ENCODE assay signal across 11 cellular contexts in genomic region chr4:152807294-152807829, GRCh38. TPM values are rescaled to one million over a fixed set of nuclear protein-coding genes. Genes with fewer than 3 reads are reported as not detected.
DNase-seq lines count a peak whose midpoint lies in the region; ATAC-seq, FAIRE-seq and TF ChIP-seq lines count a peak whose summit lies in the region.
"Had no signal": no experiment of that assay in that cellular context is flagged by ENCODE, and none has a peak within 500 bp of the region (broad histone marks: within the 10 kb centered on the region; RNA-seq: fewer than 3 reads in every experiment).

No MANE protein-coding gene starts in this region.

- peaks cover 22% of the 10 kb centered on the region for H3K4me1 Mint-ChIP-seq in activated naive CD8-positive, alpha-beta T cell (ENCODE audit: low read depth)
- H3K4me1 Mint-ChIP-seq in memory B cell: peaks cover 22% of the 10 kb centered on the region

- no peaks in the 10 kb centered on the region for H3K9me2 ChIP-seq in Karpas-422 (replicated peaks; ENCODE audit: insufficient read depth, low read length)

- TF ChIP-seq EP300 in tibial nerve (IDR thresholded peaks at IDR 0.05): no peak

- H3K9me3 Mint-ChIP-seq in activated naive CD8-positive, alpha-beta T cell (ENCODE audit: low read depth): peaks cover 6% of the 10 kb centered on the region
- H3K9me3 Mint-ChIP-seq in memory B cell: peaks cover 6% of the 10 kb centered on the region

- no peak overlapping the region for H3K18ac ChIP-seq in mesendoderm (ENCODE audit: low read length)

- H3K36me3 ChIP-seq in Karpas-422 (ENCODE audit: insufficient read depth, low read length): peaks cover 19% of the 10 kb centered on the region
- peaks cover 0 to 4% (median 0%) of the 10 kb centered on the region in 3 donors for H3K36me3 ChIP-seq in tibial nerve
- no peaks in the 10 kb centered on the region for H3K36me3 ChIP-seq in mesendoderm (ENCODE audit: control insufficient read depth, insufficient read depth, low read length)

- DNase-seq in GM18507 (ENCODE audit: extremely low spot score, insufficient read length, low read depth) (no peak), Karpas-422 (no peak), memory B cell (ENCODE audit: low spot score in 2 of 2) (no peak), tibial nerve (ENCODE audit: low spot score in 2 of 2) (no peak), NCI-H446 treated with DMSO at 0.1 percent for 48 hours (lab: John Stamatoyannopoulos, UW) (no peak), mesendoderm (no peak)
- DNase-seq: effector CD8-positive, alpha-beta T cell; GF-D8; testis had no signal

- 78 to 86% methylated on average over 3 of the region's 3 CpGs for WGBS in tibial nerve, 2 donors
- WGBS in mesendoderm (ENCODE audit: extremely low coverage, insufficient coverage, low lambda C conversion rate): no CpG with 5 or more reads among the region's 3 CpGs

- H3K27me3 Mint-ChIP-seq in activated naive CD8-positive, alpha-beta T cell: no peaks in the 10 kb centered on the region
- H3K27me3 Mint-ChIP-seq in memory B cell: no peaks in the 10 kb centered on the region

- H3K4me1 ChIP-seq in Karpas-422 (ENCODE audit: low read length): peaks cover 40% of the 10 kb centered on the region
- peaks cover 0 to 36% (median 7%) of the 10 kb centered on the region in 4 donors for H3K4me1 ChIP-seq in tibial nerve
- no peaks in the 10 kb centered on the region for H3K4me1 ChIP-seq in mesendoderm (ENCODE audit: control insufficient read depth, low read depth, low read length)
- H3K4me1 ChIP-seq: testis had no signal

- H3K4me2 ChIP-seq in Karpas-422 (ENCODE audit: low read depth, low read length, poor library complexity, severe bottlenecking) (peak overlapping the region; percentile 8), mesendoderm (ENCODE audit: low read length) (no peak overlapping the region)

- H4K20me1 ChIP-seq in Karpas-422 (ENCODE audit: insufficient read depth, low read depth, low read length): no peaks in the 10 kb centered on the region

- no peak overlapping the region for H2BK5ac ChIP-seq in mesendoderm (ENCODE audit: low read length)

- no peak overlapping the region for H2AK5ac ChIP-seq in mesendoderm (ENCODE audit: low read length)

- H2BK120ac ChIP-seq in mesendoderm (ENCODE audit: low read depth, low read length): no peak overlapping the region

- H3K4me3 ChIP-seq in Karpas-422 (ENCODE audit: low read length) (no peak overlapping the region), tibial nerve (no peak overlapping the region), mesendoderm (ENCODE audit: low read length) (no peak overlapping the region)
- H3K4me3 ChIP-seq: testis had no signal

- no peak overlapping the region for H2BK15ac ChIP-seq in mesendoderm (replicated peaks; ENCODE audit: low read depth)

- no peak overlapping the region for H4K5ac ChIP-seq in mesendoderm (ENCODE audit: low read length)

- no peak overlapping the region for H4K8ac ChIP-seq in mesendoderm (ENCODE audit: low read depth, low read length)

- ATAC-seq in memory B cell (ENCODE audit: low read depth): peak; percentile 48

- H3K9me3 ChIP-seq in Karpas-422 (ENCODE audit: low read length) (no peaks in the 10 kb centered on the region), tibial nerve (no peaks in the 10 kb centered on the region)
- H3K9me3 ChIP-seq: testis had no signal

- H3K27me3 ChIP-seq in Karpas-422 (ENCODE audit: low read length) (no peaks in the 10 kb centered on the region), tibial nerve (no peaks in the 10 kb centered on the region), mesendoderm (ENCODE audit: insufficient read depth, low read length, poor library complexity) (no peaks in the 10 kb centered on the region)
- H3K27me3 ChIP-seq: testis had no signal

- H3K27ac ChIP-seq in Karpas-422 (ENCODE audit: low read length) (no peak overlapping the region), tibial nerve (no peak overlapping the region), mesendoderm (ENCODE audit: low read depth, low read length) (no peak overlapping the region)
- H3K27ac ChIP-seq: testis had no signal

- no peak for TF ChIP-seq POLR2A in tibial nerve (IDR thresholded peaks at IDR 0.05)

- H3K4ac ChIP-seq in mesendoderm (ENCODE audit: low read depth, low read length): no peak overlapping the region

- no peak overlapping the region for H3K27ac Mint-ChIP-seq in activated naive CD8-positive, alpha-beta T cell
- H3K27ac Mint-ChIP-seq in memory B cell: no peak overlapping the region

- H3K4me3 Mint-ChIP-seq in activated naive CD8-positive, alpha-beta T cell: peak overlapping the region; percentile 27
- peak overlapping the region; percentile 9 for H3K4me3 Mint-ChIP-seq in memory B cell
- H3K4me3 Mint-ChIP-seq: neural crest cell had no signal

- no peak overlapping the region for H2AFZ ChIP-seq in Karpas-422 (ENCODE audit: low read length)

- H3K23ac ChIP-seq in mesendoderm (ENCODE audit: low read length): no peak overlapping the region

- H3K79me1 ChIP-seq in mesendoderm (ENCODE audit: low read length): peaks cover 10% of the 10 kb centered on the region

- FAIRE-seq in GM18507 (lab: Jason Lieb, UNC): peak; percentile 70

- H3K79me2 ChIP-seq in Karpas-422 (ENCODE audit: low read length): peaks cover 90% of the 10 kb centered on the region
- peaks cover 13% of the 10 kb centered on the region for H3K79me2 ChIP-seq in mesendoderm (ENCODE audit: control insufficient read depth, insufficient read depth, low read length)

- H3K36me3 Mint-ChIP-seq in activated naive CD8-positive, alpha-beta T cell: peaks cover 21% of the 10 kb centered on the region
- peaks cover 22% of the 10 kb centered on the region for H3K36me3 Mint-ChIP-seq in memory B cell

- TF ChIP-seq CTCF in tibial nerve (IDR thresholded peaks at IDR 0.05): no peak

- H3K9ac ChIP-seq in Karpas-422 (ENCODE audit: low read length) (no peak overlapping the region), mesendoderm (ENCODE audit: low read length) (no peak overlapping the region)

- H3K56ac ChIP-seq in mesendoderm (ENCODE audit: low read length): no peak overlapping the region

RNA-seq across cellular contexts. Expression of gene ARFIP1, which starts 27.6 kb away (rescaled TPM):
- total RNA-seq in Karpas-422 (2014; rRNA removed; shearing (Covaris generic); ENCODE audit: low replicate concordance): 81.7 and 90.2 TPM in 2 replicates
- total RNA-seq in tibial nerve: 10 to 100 TPM; 27.3 to 44.0 (median 39.2) TPM
- 70.9 TPM for polyA plus RNA-seq in mesendoderm (2013, experiment 1 of 2)
- polyA plus RNA-seq in mesendoderm (2013, experiment 2 of 2): 69.2 TPM

RNA-seq across cellular contexts. Expression of gene TIGD4, which starts 27.8 kb away (rescaled TPM):
- total RNA-seq in Karpas-422 (2014; rRNA removed; shearing (Covaris generic); ENCODE audit: low replicate concordance): 3.1 TPM in 1 of 2 replicates, not detected in the other
- total RNA-seq in tibial nerve: 1 to 10 TPM in 3 of 4 donors, under 1 TPM in 1; 0.90 to 1.9 (median 1.4) TPM
- polyA plus RNA-seq in mesendoderm (2013, experiment 1 of 2): 1.7 TPM
- 1.8 TPM for polyA plus RNA-seq in mesendoderm (2013, experiment 2 of 2)
